ENCODE assay signal across 9 cellular contexts in the genomic region with DNA sequence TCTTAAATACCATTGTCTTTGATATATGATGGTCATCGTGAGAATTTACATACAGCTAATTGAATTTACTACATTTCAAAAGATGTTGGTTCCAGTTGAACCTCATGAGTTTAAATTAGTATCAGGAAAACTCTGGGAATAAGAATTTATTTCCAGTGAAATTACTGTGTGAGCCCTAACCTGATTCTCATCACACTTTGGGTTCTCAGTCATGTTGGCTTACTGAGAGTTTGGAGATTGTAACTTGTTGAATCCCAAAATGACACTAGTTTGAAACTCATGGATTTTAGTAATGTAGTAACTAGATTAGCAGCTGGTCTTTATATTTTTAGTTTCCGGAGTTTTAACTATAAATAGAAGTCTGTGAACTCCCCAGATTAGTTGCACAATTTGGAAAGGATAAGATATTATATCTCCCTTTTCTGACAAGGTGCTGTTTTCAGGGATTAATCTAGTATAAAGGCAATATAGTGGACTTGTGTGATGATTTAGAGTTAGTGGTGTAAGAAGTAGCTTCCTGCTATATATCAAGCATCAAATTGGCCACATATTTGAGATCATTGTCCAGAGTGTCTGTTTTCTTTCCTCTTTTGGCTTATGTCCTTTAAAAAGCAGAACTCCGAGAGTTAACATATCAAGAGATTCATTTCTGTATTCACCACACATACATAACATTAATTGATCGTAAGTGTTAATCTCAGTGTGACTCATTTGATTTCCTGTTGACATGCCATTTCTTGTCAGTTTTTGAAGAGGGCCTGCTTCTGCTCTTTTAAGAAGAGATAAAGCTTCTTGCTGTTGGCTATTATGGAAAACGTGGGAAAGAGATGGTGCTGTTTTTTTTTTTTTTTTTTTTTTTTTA. TPM values are rescaled to one million over a fixed set of nuclear protein-coding genes. Genes with fewer than 3 reads are reported as not detected.
DNase-seq lines count a peak whose midpoint lies in the region; ATAC-seq and TF ChIP-seq lines count a peak whose summit lies in the region.
"Had no signal": no experiment of that assay in that cellular context is flagged by ENCODE, and none has a peak within 500 bp of the region (broad histone marks: within the 10 kb centered on the region; RNA-seq: fewer than 3 reads in every experiment).

No MANE protein-coding gene starts in this region.

- no peaks in the 10 kb centered on the region for H3K9me3 Mint-ChIP-seq in WTC11
- no peaks in the 10 kb centered on the region for H3K9me3 Mint-ChIP-seq in glutamatergic neuron (ENCODE audit: unreplicated experiment)

- POLR2A ChIA-PET in WTC11 (lab: Charles Lee), result interaction anchor here (0.7 kb wide), 1 partner anchor 16 kb away, joined by 6 read pairs; no protein-coding TSS in a partner anchor

- H3K27me3 ChIP-seq in HUES64 (ENCODE audit: insufficient read depth, low read length), result no peaks in the 10 kb centered on the region

- H3K36me3 Mint-ChIP-seq in WTC11 (peaks cover 42% of the 10 kb centered on the region), glutamatergic neuron (ENCODE audit: unreplicated experiment) (no peaks in the 10 kb centered on the region)

- TF ChIP-seq CTCF in WTC11 (IDR thresholded peaks at IDR 0.05) (no peak), glutamatergic neuron (IDR thresholded peaks at IDR 0.05; ENCODE audit: partially characterized antibody, unreplicated experiment) (no peak), foreskin fibroblast (IDR thresholded peaks at IDR 0.05; ENCODE audit: low read depth, low read length) (no peak)

- peaks cover 9% of the 10 kb centered on the region for H3K4me1 ChIP-seq in HUES64 (ENCODE audit: insufficient read depth, low read length)

- no peak for DNase-seq in WTC11 (ENCODE audit: low spot score)
- DNase-seq in glutamatergic neuron, result no peak
- DNase-seq in stimulated activated naive CD8-positive, alpha-beta T cell treated with anti-CD3 and anti-CD28 coated beads, Interleukin-15, Interleukin-2, amounts not matched to agents 100 U/mL and 50 U/mL, for 24 hours, result no peak
- DNase-seq in mucosa of gallbladder (ENCODE audit: low spot score), result no peak
- DNase-seq in foreskin fibroblast, result no peak
- DNase-seq: NCI-H187 treated with DMSO at 0.1 percent for 48 hours, posterior cingulate gyrus had no signal

- H3K4me3 ChIP-seq in HUES64 (ENCODE audit: low read length) (no peak overlapping the region), foreskin fibroblast (ENCODE audit: low read depth in 1 of 2, low read length in 2 of 2) (no peak overlapping the region)

- peak overlapping the region; percentile 27 for H3K27ac Mint-ChIP-seq in WTC11
- peak overlapping the region; percentile 52 for H3K27ac Mint-ChIP-seq in glutamatergic neuron (ENCODE audit: unreplicated experiment)

- H3K36me3 ChIP-seq in HUES64 (ENCODE audit: insufficient read depth, low read length), result peaks cover 57% of the 10 kb centered on the region

- no peak overlapping the region for H3K9ac ChIP-seq in HUES64 (ENCODE audit: low read depth, low read length)

- H3K4me3 Mint-ChIP-seq in WTC11 (no peak overlapping the region), glutamatergic neuron (ENCODE audit: unreplicated experiment) (no peak overlapping the region)

- no peaks in the 10 kb centered on the region for H3K27me3 Mint-ChIP-seq in WTC11 (ENCODE audit: low read depth)
- H3K27me3 Mint-ChIP-seq in glutamatergic neuron (ENCODE audit: unreplicated experiment), result no peaks in the 10 kb centered on the region

- 96% methylated on average over 3 of the region's 5 CpGs for WGBS in HUES64

- ATAC-seq in WTC11 (no peak), GM21529 (IDR thresholded peaks at IDR 0.05; ENCODE audit: unreplicated experiment) (no peak)
- ATAC-seq in stimulated activated naive CD8-positive, alpha-beta T cell treated with anti-CD3 and anti-CD28 coated beads, Interleukin-15, Interleukin-2, amounts not matched to agents 100 U/mL and 50 U/mL, for 24 hours, result peak; percentile 53

- CTCF ChIA-PET in WTC11 (lab: Charles Lee), result no interaction called here

- H3K27ac ChIP-seq in HUES64 (ENCODE audit: low read depth, low read length), result peak overlapping the region; percentile 50

- peaks cover 23% of the 10 kb centered on the region for H3K4me1 Mint-ChIP-seq in WTC11
- peaks cover 9% of the 10 kb centered on the region for H3K4me1 Mint-ChIP-seq in glutamatergic neuron (ENCODE audit: low read depth, unreplicated experiment)

- H3K9me3 ChIP-seq in HUES64 (ENCODE audit: insufficient read depth, low read depth, low read length), result no peaks in the 10 kb centered on the region

TF ChIP-seq in WTC11, 78 proteins besides CTCF, POLR2A, EP300 and RAD21:
- TF ChIP-seq, protein P1, sequence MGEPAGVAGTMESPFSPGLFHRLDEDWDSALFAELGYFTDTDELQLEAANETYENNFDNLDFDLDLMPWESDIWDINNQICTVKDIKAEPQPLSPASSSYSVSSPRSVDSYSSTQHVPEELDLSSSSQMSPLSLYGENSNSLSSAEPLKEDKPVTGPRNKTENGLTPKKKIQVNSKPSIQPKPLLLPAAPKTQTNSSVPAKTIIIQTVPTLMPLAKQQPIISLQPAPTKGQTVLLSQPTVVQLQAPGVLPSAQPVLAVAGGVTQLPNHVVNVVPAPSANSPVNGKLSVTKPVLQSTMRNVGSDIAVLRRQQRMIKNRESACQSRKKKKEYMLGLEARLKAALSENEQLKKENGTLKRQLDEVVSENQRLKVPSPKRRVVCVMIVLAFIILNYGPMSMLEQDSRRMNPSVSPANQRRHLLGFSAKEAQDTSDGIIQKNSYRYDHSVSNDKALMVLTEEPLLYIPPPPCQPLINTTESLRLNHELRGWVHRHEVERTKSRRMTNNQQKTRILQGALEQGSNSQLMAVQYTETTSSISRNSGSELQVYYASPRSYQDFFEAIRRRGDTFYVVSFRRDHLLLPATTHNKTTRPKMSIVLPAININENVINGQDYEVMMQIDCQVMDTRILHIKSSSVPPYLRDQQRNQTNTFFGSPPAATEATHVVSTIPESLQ (CRISPR knock-in tag; IDR thresholded peaks at IDR 0.05), result no peak
- TF ChIP-seq, protein P2, sequence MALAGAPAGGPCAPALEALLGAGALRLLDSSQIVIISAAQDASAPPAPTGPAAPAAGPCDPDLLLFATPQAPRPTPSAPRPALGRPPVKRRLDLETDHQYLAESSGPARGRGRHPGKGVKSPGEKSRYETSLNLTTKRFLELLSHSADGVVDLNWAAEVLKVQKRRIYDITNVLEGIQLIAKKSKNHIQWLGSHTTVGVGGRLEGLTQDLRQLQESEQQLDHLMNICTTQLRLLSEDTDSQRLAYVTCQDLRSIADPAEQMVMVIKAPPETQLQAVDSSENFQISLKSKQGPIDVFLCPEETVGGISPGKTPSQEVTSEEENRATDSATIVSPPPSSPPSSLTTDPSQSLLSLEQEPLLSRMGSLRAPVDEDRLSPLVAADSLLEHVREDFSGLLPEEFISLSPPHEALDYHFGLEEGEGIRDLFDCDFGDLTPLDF (CRISPR knock-in tag; IDR thresholded peaks at IDR 0.05), result no peak
- no peak for TF ChIP-seq NFYB (CRISPR knock-in tag; conservative IDR thresholded peaks at IDR 0.05; ENCODE audit: low read depth)
- TF ChIP-seq, protein P3, sequence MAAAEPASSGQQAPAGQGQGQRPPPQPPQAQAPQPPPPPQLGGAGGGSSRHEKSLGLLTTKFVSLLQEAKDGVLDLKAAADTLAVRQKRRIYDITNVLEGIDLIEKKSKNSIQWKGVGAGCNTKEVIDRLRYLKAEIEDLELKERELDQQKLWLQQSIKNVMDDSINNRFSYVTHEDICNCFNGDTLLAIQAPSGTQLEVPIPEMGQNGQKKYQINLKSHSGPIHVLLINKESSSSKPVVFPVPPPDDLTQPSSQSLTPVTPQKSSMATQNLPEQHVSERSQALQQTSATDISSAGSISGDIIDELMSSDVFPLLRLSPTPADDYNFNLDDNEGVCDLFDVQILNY (CRISPR knock-in tag; IDR thresholded peaks at IDR 0.05), result no peak

RNA-seq across cellular contexts. Expression of a gene that starts 15.7 kb away (rescaled TPM):
- 184 TPM for polyA plus RNA-seq in HUES64 (2013, experiment 1 of 2)
- polyA plus RNA-seq in HUES64 (2013, experiment 2 of 2), result 186 TPM
- total RNA-seq in WTC11 (2021), result 165 to 192 TPM (median 167 TPM) in 3 replicates
- 133 TPM for total RNA-seq in glutamatergic neuron (ENCODE audit: unreplicated experiment)
- total RNA-seq in mucosa of gallbladder, result 106 TPM

RNA-seq across cellular contexts. Expression of a gene that starts 18.4 kb away (rescaled TPM):
- polyA plus RNA-seq in HUES64 (2013, experiment 1 of 2), result 14.0 TPM
- 18.3 TPM for polyA plus RNA-seq in HUES64 (2013, experiment 2 of 2)
- total RNA-seq in WTC11 (2021) (42.2 to 44.7 TPM (median 43.4 TPM) in 3 replicates), glutamatergic neuron (ENCODE audit: unreplicated experiment) (41.6 TPM), mucosa of gallbladder (62.8 TPM)
